ENCODE assay signal across 10 cellular contexts in genomic region chr1:1763657-1764621, GRCh38. TPM values are rescaled to one million over a fixed set of nuclear protein-coding genes. Genes with fewer than 3 reads are reported as not detected.
A peak's percentile ranks its signal among the peaks of the same experiment; 100 is the strongest.
DNase-seq lines count a peak whose midpoint lies in the region; ATAC-seq, FAIRE-seq and TF ChIP-seq lines count a peak whose summit lies in the region.
"Had no signal": no experiment of that assay in that cellular context is flagged by ENCODE, and none has a peak within 500 bp of the region (broad histone marks: within the 10 kb centered on the region; RNA-seq: fewer than 3 reads in every experiment).

No MANE protein-coding gene starts in this region.

- H3K27me3 Mint-ChIP-seq in activated CD4-positive, alpha-beta T cell treated with anti-CD3 and anti-CD28 coated beads for 36 hours: no peaks in the 10 kb centered on the region

- POLR2A ChIA-PET in activated CD4-positive, alpha-beta T cell treated with anti-CD3 and anti-CD28 coated beads for 36 hours (lab: Charles Lee): no interaction called here
- POLR2A ChIA-PET in HepG2 (lab: Yijun Ruan, JAX): no interaction called here

- 75 to 84% methylated on average over 18 to 32 of the region's 32 CpGs for WGBS in body of pancreas, 2 donors
- 94% methylated on average over 31 of the region's 32 CpGs for WGBS in HepG2 (ENCODE audit: low lambda C conversion rate)

- BruUV-seq in HepG2 (replicated peaks; lab: Mats Ljungman, UMichigan): no TSS peak

- no peak for FAIRE-seq in HepG2 (lab: Jason Lieb, UNC)

- in situ Hi-C loops in HepG2 (cut with HindIII; ENCODE audit: extremely low pct_ligation_motif_present, low pct_unique_long_range_greater_than_20kb): no loop called here

- H3K9me3 Mint-ChIP-seq in activated CD4-positive, alpha-beta T cell treated with anti-CD3 and anti-CD28 coated beads for 36 hours (ENCODE audit: low read depth): no peaks in the 10 kb centered on the region

- H3K79me2 ChIP-seq in HepG2 (ENCODE audit: insufficient read depth, low read length): peaks cover 32% of the 10 kb centered on the region

- TF ChIP-seq RAD21 in HepG2 (CRISPR knock-in tag; IDR thresholded peaks at IDR 0.05): no peak

- no peak for ATAC-seq in activated CD4-positive, alpha-beta T cell treated with anti-CD3 and anti-CD28 coated beads for 36 hours
- ATAC-seq in body of pancreas (peak; percentile 51), HepG2 (peak; percentile 20; the same call in 2 of the 3 replicates), HG03378 (IDR thresholded peaks at IDR 0.05; ENCODE audit: unreplicated experiment) (no peak)

- H3K4me1 ChIP-seq in body of pancreas (peaks cover 14% of the 10 kb centered on the region), HepG2 (ENCODE audit: insufficient read depth, low read length) (peaks cover 21% of the 10 kb centered on the region)

- H3K9ac ChIP-seq in HepG2 (ENCODE audit: insufficient read depth, low read depth, low read length): no peak overlapping the region

- TF ChIP-seq POLR2A in body of pancreas (IDR thresholded peaks at IDR 0.05) (no peak), HepG2 (IDR thresholded peaks at IDR 0.05; ENCODE audit: insufficient read depth in 1 of 2, low read depth in 2 of 2, low read length in 2 of 2) (no peak), erythroblast (IDR thresholded peaks at IDR 0.05; ENCODE audit: low read length) (no peak)

- H3K36me3 Mint-ChIP-seq in activated CD4-positive, alpha-beta T cell treated with anti-CD3 and anti-CD28 coated beads for 36 hours (ENCODE audit: low read depth): peaks cover 27% of the 10 kb centered on the region

- intact Hi-C loops in activated CD4-positive, alpha-beta T cell treated with anti-CD3 and anti-CD28 coated beads for 36 hours (cut with DNase I, micrococcal nuclease): no loop called here
- intact Hi-C loops in body of pancreas (cut with DNase I): no loop called here
- intact Hi-C loops in HepG2 (cut with micrococcal nuclease; ENCODE audit: unreplicated experiment): no loop called here

- H3K27ac Mint-ChIP-seq in activated CD4-positive, alpha-beta T cell treated with anti-CD3 and anti-CD28 coated beads for 36 hours: no peak overlapping the region

- H3K9me3 ChIP-seq in body of pancreas (no peaks in the 10 kb centered on the region), HepG2 (ENCODE audit: low read length) (no peaks in the 10 kb centered on the region)
- H3K9me3 ChIP-seq: transverse colon had no signal

- no peaks in the 10 kb centered on the region for H3K27me3 ChIP-seq in body of pancreas
- no peaks in the 10 kb centered on the region for H3K27me3 ChIP-seq in HepG2 (ENCODE audit: control insufficient read depth in 1 of 2, insufficient read depth in 2 of 2, low read length in 2 of 2)
- H3K27me3 ChIP-seq: transverse colon had no signal

- no peaks in the 10 kb centered on the region for H3K4me1 Mint-ChIP-seq in activated CD4-positive, alpha-beta T cell treated with anti-CD3 and anti-CD28 coated beads for 36 hours

- no peak overlapping the region for H3K4me3 Mint-ChIP-seq in activated CD4-positive, alpha-beta T cell treated with anti-CD3 and anti-CD28 coated beads for 36 hours

- no peak overlapping the region for H2AFZ ChIP-seq in HepG2 (ENCODE audit: low read length)

- H4K20me1 ChIP-seq in HepG2 (ENCODE audit: insufficient read depth, low read length): no peaks in the 10 kb centered on the region

- CTCF ChIA-PET in activated CD4-positive, alpha-beta T cell treated with anti-CD3 and anti-CD28 coated beads for 36 hours (lab: Charles Lee): no interaction called here
- CTCF ChIA-PET in HepG2 (lab: Yijun Ruan, JAX; ENCODE audit: low intra/inter-chr PET ratio, low total read pairs): no interaction called here

- H3K4me3 ChIP-seq in body of pancreas (no peak overlapping the region), HepG2 (replicated peaks in 1 of 3; ENCODE audit: insufficient read depth in 1 of 3, low read depth in 2 of 3, low read length in 3 of 3) (no peak overlapping the region)
- H3K4me3 ChIP-seq: transverse colon had no signal

- peak; percentile 29 for DNase-seq in activated CD4-positive, alpha-beta T cell treated with anti-CD3 and anti-CD28 coated beads for 36 hours
- DNase-seq in activated CD4-positive, alpha-beta T cell treated with anti-CD3 and anti-CD28 coated beads, Interleukin-2, amount 50 U/mL, for 48 hours: no peak
- DNase-seq in body of pancreas (peak; percentile 47 to 83 (median 78)), HepG2 (ENCODE audit: low spot score) (no peak), ureter (ENCODE audit: low spot score) (peak; percentile 49), erythroblast (lab: John Stamatoyannopoulos, UW) (no peak), RPMI8226 (no peak)
- DNase-seq: activated effector memory CD4-positive, alpha-beta T cell treated with Interleukin-2 at 50 U/mL for 16 hours; transverse colon had no signal

- peak in 4 of 7 experiments; percentile 7 to 42 (median 38) for TF ChIP-seq CTCF in body of pancreas (IDR thresholded peaks at IDR 0.05)
- peak; percentile 40 for TF ChIP-seq CTCF in HepG2 (CRISPR knock-in tag; IDR thresholded peaks at IDR 0.05)

- no peak overlapping the region for H3K4me2 ChIP-seq in HepG2 (ENCODE audit: low read depth, low read length)

- H3K27ac ChIP-seq in body of pancreas (no peak overlapping the region), HepG2 (ENCODE audit: extremely low read length, insufficient read depth, low read length) (no peak overlapping the region)
- H3K27ac ChIP-seq: transverse colon had no signal

- H3K36me3 ChIP-seq in body of pancreas (replicated peaks in 1 of 2; ENCODE audit: insufficient read depth in 1 of 2, low read depth in 2 of 2) (peaks cover 2 to 7% of the 10 kb centered on the region in 2 donors), HepG2 (replicated peaks in 1 of 2; ENCODE audit: control insufficient read depth in 1 of 2, insufficient read depth in 2 of 2, low read length in 2 of 2) (peaks cover 30 to 57% of the 10 kb centered on the region in 2 experiments)

- TF ChIP-seq EP300 in HepG2 (IDR thresholded peaks at IDR 0.05; ENCODE audit: low read depth in 2 of 2, low read length in 2 of 2) (no peak), HepG2 (CRISPR knock-in tag; IDR thresholded peaks at IDR 0.05; ENCODE audit: borderline replicate concordance) (no peak)

RNA-seq across cellular contexts. Expression of gene NADK, which starts 14.3 kb away (rescaled TPM):
- 10 to 100 TPM; 53.1 to 56.2 TPM for total RNA-seq in activated CD4-positive, alpha-beta T cell treated with anti-CD3 and anti-CD28 coated beads for 36 hours
- 10 to 100 TPM; 51.7 to 56.3 TPM for total RNA-seq in body of pancreas
- total RNA-seq in HepG2 (2016; rRNA removed; fragmentation: Illumina TruSeq; extraction: Trizol): 47.6 and 60.1 TPM in 2 replicates
- 29.8 and 30.8 TPM in 2 replicates for total RNA-seq in HepG2 (2016; cell fraction: cytosol; rRNA removed; fragmentation: Illumina TruSeq; extraction: Trizol; ENCODE audit: low read depth)
- total RNA-seq in HepG2 (2016; cell fraction: insoluble cytoplasmic fraction; rRNA removed; fragmentation: Illumina TruSeq; extraction: Trizol): 38.7 and 62.4 TPM in 2 replicates
- total RNA-seq in HepG2 (2016; cell fraction: membrane; rRNA removed; fragmentation: Illumina TruSeq; extraction: Trizol): 61.8 and 69.8 TPM in 2 replicates
- 56.0 and 58.2 TPM in 2 replicates for total RNA-seq in HepG2 (2016; cell fraction: nucleus; rRNA removed; fragmentation: Illumina TruSeq; extraction: Trizol)
- 56.6 and 74.9 TPM in 2 replicates for polyA plus RNA-seq in HepG2 (2011; rRNA removed)
- 44.7 and 49.3 TPM in 2 replicates for polyA plus RNA-seq in HepG2 (2011; cell fraction: cytosol; rRNA removed)
- polyA plus RNA-seq in HepG2 (2011; cell fraction: nucleus; rRNA removed): 195 and 220 TPM in 2 replicates
- polyA plus RNA-seq in HepG2 (2012): 34.7 and 51.8 TPM in 2 replicates
- 30.4 and 32.6 TPM in 2 replicates for polyA plus RNA-seq in HepG2 (2016; cell fraction: cytosol; fragmentation: Illumina TruSeq; extraction: Trizol; ENCODE audit: low read depth)
- 44.6 and 56.1 TPM in 2 replicates for polyA plus RNA-seq in HepG2 (2016; cell fraction: insoluble cytoplasmic fraction; fragmentation: Illumina TruSeq; extraction: Trizol; ENCODE audit: low read depth)
- polyA plus RNA-seq in HepG2 (2016; cell fraction: membrane; fragmentation: Illumina TruSeq; extraction: Trizol; ENCODE audit: low read depth): 62.4 and 63.0 TPM in 2 replicates
- polyA plus RNA-seq in HepG2 (2016; cell fraction: nucleus; fragmentation: Illumina TruSeq; extraction: Trizol; ENCODE audit: insufficient read depth, low read depth): 149 and 161 TPM in 2 replicates
- 59.5 and 61.8 TPM in 2 replicates for polyA minus RNA-seq in HepG2 (2011; rRNA and poly(A)+ RNA removed; ENCODE audit: low replicate concordance)
- polyA minus RNA-seq in HepG2 (2011; cell fraction: cytosol; rRNA and poly(A)+ RNA removed): 27.9 and 28.0 TPM in 2 replicates
- polyA minus RNA-seq in HepG2 (2011; cell fraction: nucleus; rRNA and poly(A)+ RNA removed): 37.6 and 42.4 TPM in 2 replicates
- total RNA-seq in ureter: 80.3 TPM

RNA-seq across cellular contexts. Expression of gene CDK11A, which starts 39.8 kb away (rescaled TPM):
- 10 to 100 TPM; 44.3 to 50.5 TPM for total RNA-seq in activated CD4-positive, alpha-beta T cell treated with anti-CD3 and anti-CD28 coated beads for 36 hours
- total RNA-seq in body of pancreas (10 to 100 TPM; 35.8 to 38.9 TPM), HepG2 (2016; rRNA removed; fragmentation: Illumina TruSeq; extraction: Trizol) (4.7 and 17.9 TPM in 2 replicates), ureter (34.0 TPM)
- total RNA-seq in HepG2 (2016; cell fraction: cytosol; rRNA removed; fragmentation: Illumina TruSeq; extraction: Trizol; ENCODE audit: low read depth): 26.1 and 31.2 TPM in 2 replicates
- 4.9 and 21.2 TPM in 2 replicates for total RNA-seq in HepG2 (2016; cell fraction: insoluble cytoplasmic fraction; rRNA removed; fragmentation: Illumina TruSeq; extraction: Trizol)
- 6.7 TPM in 2 replicates for total RNA-seq in HepG2 (2016; cell fraction: membrane; rRNA removed; fragmentation: Illumina TruSeq; extraction: Trizol)
- total RNA-seq in HepG2 (2016; cell fraction: nucleus; rRNA removed; fragmentation: Illumina TruSeq; extraction: Trizol): 29.5 and 30.0 TPM in 2 replicates
- polyA plus RNA-seq in HepG2 (2011; rRNA removed): 11.2 and 14.2 TPM in 2 replicates
- polyA plus RNA-seq in HepG2 (2011; cell fraction: cytosol; rRNA removed): 2.1 and 5.1 TPM in 2 replicates
- 158 and 182 TPM in 2 replicates for polyA plus RNA-seq in HepG2 (2011; cell fraction: nucleus; rRNA removed)
- 22.5 and 32.0 TPM in 2 replicates for polyA plus RNA-seq in HepG2 (2012)
- 3.1 and 4.1 TPM in 2 replicates for polyA plus RNA-seq in HepG2 (2016; cell fraction: cytosol; fragmentation: Illumina TruSeq; extraction: Trizol; ENCODE audit: low read depth)
- 7.1 and 9.9 TPM in 2 replicates for polyA plus RNA-seq in HepG2 (2016; cell fraction: insoluble cytoplasmic fraction; fragmentation: Illumina TruSeq; extraction: Trizol; ENCODE audit: low read depth)
- 3.9 and 4.2 TPM in 2 replicates for polyA plus RNA-seq in HepG2 (2016; cell fraction: membrane; fragmentation: Illumina TruSeq; extraction: Trizol; ENCODE audit: low read depth)
- polyA plus RNA-seq in HepG2 (2016; cell fraction: nucleus; fragmentation: Illumina TruSeq; extraction: Trizol; ENCODE audit: insufficient read depth, low read depth): 134 and 148 TPM in 2 replicates
- 8.3 and 9.0 TPM in 2 replicates for polyA minus RNA-seq in HepG2 (2011; rRNA and poly(A)+ RNA removed; ENCODE audit: low replicate concordance)
- polyA minus RNA-seq in HepG2 (2011; cell fraction: cytosol; rRNA and poly(A)+ RNA removed): 64.2 and 65.9 TPM in 2 replicates
- 24.2 and 24.7 TPM in 2 replicates for polyA minus RNA-seq in HepG2 (2011; cell fraction: nucleus; rRNA and poly(A)+ RNA removed)

Comparison
In these comparisons a context has a peak if more than half of its experiments do, and no peak if none do; other contexts are left out.
1. DNase-seq: peak in activated CD4-positive, alpha-beta T cell treated with anti-CD3 and anti-CD28 coated beads for 36 hours (single experiment), body of pancreas (4 of 4) and ureter (single experiment); none in activated CD4-positive, alpha-beta T cell treated with anti-CD3 and anti-CD28 coated beads, Interleukin-2, amount 50 U/mL, for 48 hours (0 of 2), HepG2 (single experiment), erythroblast (0 of 2) and RPMI8226 (single experiment).
2. ATAC-seq: peak in body of pancreas (single experiment) and HepG2 (single experiment); none in activated CD4-positive, alpha-beta T cell treated with anti-CD3 and anti-CD28 coated beads for 36 hours (single experiment) and HG03378 (single experiment).